In the genomic region with DNA sequence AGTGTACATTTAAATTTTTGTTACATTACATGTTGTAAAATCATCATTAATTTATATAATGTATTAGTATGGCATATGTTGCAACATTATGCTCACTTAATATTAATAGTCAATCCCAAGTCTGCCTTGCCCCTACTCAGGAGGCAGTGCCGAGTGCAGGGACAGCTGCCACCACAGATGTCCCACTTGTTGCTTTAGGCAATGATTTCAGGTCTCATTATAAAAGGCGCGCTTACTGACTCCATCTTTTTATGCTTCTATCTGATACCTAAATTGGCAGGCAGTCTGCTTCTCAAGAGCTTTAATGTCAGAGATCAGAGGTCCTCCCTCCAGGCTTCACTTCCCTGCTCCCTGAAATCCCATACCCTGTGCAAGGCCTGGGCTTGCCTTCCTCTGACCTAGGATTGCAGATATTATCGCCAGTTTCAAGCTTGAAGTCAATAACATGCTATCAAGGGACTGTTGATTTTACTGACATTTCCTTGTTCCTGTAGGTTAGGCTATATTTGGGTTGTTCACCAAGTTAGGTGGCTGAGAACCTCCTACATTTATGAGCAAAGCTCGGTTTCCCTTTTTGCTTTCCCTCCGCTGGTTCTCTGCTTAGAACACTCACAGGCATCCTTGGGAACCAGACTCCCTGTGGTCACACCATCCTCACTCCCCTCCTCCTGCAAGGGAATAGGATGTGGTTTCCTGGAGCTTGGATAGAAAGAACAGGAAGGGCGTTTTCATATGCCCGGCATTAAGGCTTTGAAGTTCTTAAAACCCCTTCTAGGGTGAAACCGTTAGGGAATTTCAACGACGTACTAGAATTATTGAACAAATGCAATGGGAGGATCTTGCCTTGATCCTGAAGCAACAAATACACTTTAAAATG, we compare ENCODE assay signal across 1 cellular context.
TF ChIP-seq lines count a peak whose summit lies in the region.

No MANE protein-coding gene starts in this region.

TF ChIP-seq in IMR-90, 13 proteins besides CTCF, POLR2A, EP300 and RAD21:
- TF ChIP-seq MAFK (IDR thresholded peaks at IDR 0.05; ENCODE audit: low read depth, low read length) = no peak
- no peak for TF ChIP-seq CEBPB (IDR thresholded peaks at IDR 0.05; ENCODE audit: low read depth, low read length)
- no peak for TF ChIP-seq BHLHE40 (IDR thresholded peaks at IDR 0.05; ENCODE audit: low read depth, low read length)
- no peak for TF ChIP-seq RFX5 (IDR thresholded peaks at IDR 0.05; ENCODE audit: low read depth, low read length)
- no peak for TF ChIP-seq RCOR1 (IDR thresholded peaks at IDR 0.05; ENCODE audit: insufficient replicate concordance, low read length)
- TF ChIP-seq MAZ (IDR thresholded peaks at IDR 0.05; ENCODE audit: borderline replicate concordance, low read depth, low read length) = no peak
- TF ChIP-seq CHD1 (IDR thresholded peaks at IDR 0.05; ENCODE audit: low read depth, low read length) = no peak
- TF ChIP-seq, protein P1, sequence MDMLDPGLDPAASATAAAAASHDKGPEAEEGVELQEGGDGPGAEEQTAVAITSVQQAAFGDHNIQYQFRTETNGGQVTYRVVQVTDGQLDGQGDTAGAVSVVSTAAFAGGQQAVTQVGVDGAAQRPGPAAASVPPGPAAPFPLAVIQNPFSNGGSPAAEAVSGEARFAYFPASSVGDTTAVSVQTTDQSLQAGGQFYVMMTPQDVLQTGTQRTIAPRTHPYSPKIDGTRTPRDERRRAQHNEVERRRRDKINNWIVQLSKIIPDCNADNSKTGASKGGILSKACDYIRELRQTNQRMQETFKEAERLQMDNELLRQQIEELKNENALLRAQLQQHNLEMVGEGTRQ (IDR thresholded peaks at IDR 0.05; ENCODE audit: low read depth, low read length) = no peak
- TF ChIP-seq NFE2L2 (IDR thresholded peaks at IDR 0.05; ENCODE audit: low read depth, low read length) = no peak
- TF ChIP-seq MXI1 (IDR thresholded peaks at IDR 0.05; ENCODE audit: borderline replicate concordance, low read depth, low read length) = no peak
